1 cellular context compared by ENCODE assay signal in genomic region chr7:55107946-55108345, GRCh38.
TF ChIP-seq lines count a peak whose summit lies in the region.

No MANE protein-coding gene starts in this region.

TF ChIP-seq in HepG2, 621 proteins besides CTCF, POLR2A, EP300 and RAD21 (continued from another document):
- TF ChIP-seq, protein P1, sequence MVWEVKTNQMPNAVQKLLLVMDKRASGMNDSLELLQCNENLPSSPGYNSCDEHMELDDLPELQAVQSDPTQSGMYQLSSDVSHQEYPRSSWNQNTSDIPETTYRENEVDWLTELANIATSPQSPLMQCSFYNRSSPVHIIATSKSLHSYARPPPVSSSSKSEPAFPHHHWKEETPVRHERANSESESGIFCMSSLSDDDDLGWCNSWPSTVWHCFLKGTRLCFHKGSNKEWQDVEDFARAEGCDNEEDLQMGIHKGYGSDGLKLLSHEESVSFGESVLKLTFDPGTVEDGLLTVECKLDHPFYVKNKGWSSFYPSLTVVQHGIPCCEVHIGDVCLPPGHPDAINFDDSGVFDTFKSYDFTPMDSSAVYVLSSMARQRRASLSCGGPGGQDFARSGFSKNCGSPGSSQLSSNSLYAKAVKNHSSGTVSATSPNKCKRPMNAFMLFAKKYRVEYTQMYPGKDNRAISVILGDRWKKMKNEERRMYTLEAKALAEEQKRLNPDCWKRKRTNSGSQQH (CRISPR knock-in tag; IDR thresholded peaks at IDR 0.05; ENCODE audit: low read depth): no peak
- TF ChIP-seq SAFB2 (CRISPR knock-in tag; IDR thresholded peaks at IDR 0.05; ENCODE audit: borderline replicate concordance, low read depth) (no peak), ZNF326 (CRISPR knock-in tag; IDR thresholded peaks at IDR 0.05; ENCODE audit: borderline replicate concordance) (no peak), HNF1A (IDR thresholded peaks at IDR 0.05; ENCODE audit: low read depth) (no peak), HNF1A (CRISPR knock-in tag; IDR thresholded peaks at IDR 0.05; ENCODE audit: borderline replicate concordance) (no peak), ZNF749 (CRISPR knock-in tag; IDR thresholded peaks at IDR 0.05; ENCODE audit: borderline replicate concordance) (no peak), MEF2D (CRISPR knock-in tag; IDR thresholded peaks at IDR 0.05) (no peak), ZNF318 (CRISPR knock-in tag; IDR thresholded peaks at IDR 0.05) (no peak), RELA (CRISPR knock-in tag; IDR thresholded peaks at IDR 0.05) (no peak), ASH2L (IDR thresholded peaks at IDR 0.05; ENCODE audit: insufficient read length, low read depth, low read length) (no peak), HNRNPL (IDR thresholded peaks at IDR 0.05; ENCODE audit: low read depth, low read length) (no peak)
